In genomic region chr17:134332-134785, GRCh38 we compare ENCODE assay signal across 10 cellular contexts. TPM values are rescaled to one million over a fixed set of nuclear protein-coding genes. Genes with fewer than 3 reads are reported as not detected.
DNase-seq lines count a peak whose midpoint lies in the region; ATAC-seq and TF ChIP-seq lines count a peak whose summit lies in the region.
"Not testable (repeated sequence)": the region's sequence is repeated elsewhere in the genome, so short reads cannot be mapped to it uniquely, and the experiment has no call there.
"Had no signal": no experiment of that assay in that cellular context is flagged by ENCODE, and none has a peak within 500 bp of the region (broad histone marks: within the 10 kb centered on the region; RNA-seq: fewer than 3 reads in every experiment).

No MANE protein-coding gene starts in this region.

- H3K79me2 ChIP-seq in H9 (ENCODE audit: insufficient read depth, low read length), result not testable (repeated sequence)

- not testable (repeated sequence) for H3K27ac Mint-ChIP-seq in H9; T-helper 17 cell; activated naive CD4-positive, alpha-beta T cell treated with anti-CD3 and anti-CD28 coated beads, Interleukin-2, amount 50 U/mL, for 72 hours

- H3K79me1 ChIP-seq in H9 (ENCODE audit: insufficient read depth, low read depth, low read length, poor library complexity, severe bottlenecking), result not testable (repeated sequence)

- not testable (repeated sequence) for H4K20me1 ChIP-seq in H9 (ENCODE audit: control insufficient read depth, insufficient read depth, insufficient read length)

- WGBS in H9 (ENCODE audit: extremely low coverage, insufficient read length, low lambda C conversion rate), result no CpG with 5 or more reads among the region's 25 CpGs
- WGBS in heart right ventricle, 2 donors, result 73 to 82% methylated on average over 10 to 11 of the region's 25 CpGs

- H4K5ac ChIP-seq in H9 (ENCODE audit: insufficient read length, low read depth, low read length), result not testable (repeated sequence)

- H2BK120ac ChIP-seq in H9 (ENCODE audit: low read depth, low read length, poor library complexity, severe bottlenecking), result not testable (repeated sequence)

- not testable (repeated sequence) for H3K27me3 Mint-ChIP-seq in H9 (ENCODE audit: low read depth); T-helper 17 cell

- H3K36me3 Mint-ChIP-seq in H9 (ENCODE audit: insufficient read depth in 1 of 3, low read depth in 3 of 3); T-helper 17 cell (ENCODE audit: low read depth); activated naive CD4-positive, alpha-beta T cell treated with anti-CD3 and anti-CD28 coated beads, Interleukin-2, amount 50 U/mL, for 72 hours: not testable (repeated sequence)

- H3K9me3 Mint-ChIP-seq in H9, result peaks cover 6 to 11% of the 10 kb centered on the region in 2 experiments
- H3K9me3 Mint-ChIP-seq in activated naive CD4-positive, alpha-beta T cell treated with anti-CD3 and anti-CD28 coated beads, Interleukin-2, amount 50 U/mL, for 72 hours, result not testable (repeated sequence)

- H3K4me3 ChIP-seq in BE2C (ENCODE audit: low read depth, low read length); heart right ventricle: not testable (repeated sequence)

- TF ChIP-seq CTCF in BE2C (IDR thresholded peaks at IDR 0.05; ENCODE audit: low read depth, low read length) (0 out of 2 replicates have a peak, but pooled peaks have one; percentile 5), H9 (conservative IDR thresholded peaks at IDR 0.05) (peak; percentile 61), heart right ventricle (IDR thresholded peaks at IDR 0.05) (peak in 5 of 9 donors; percentile 5 to 33 (median 14))

- H3T11ph ChIP-seq in H9 (ENCODE audit: low read length), result not testable (repeated sequence)

- H4K91ac ChIP-seq in H9 (ENCODE audit: insufficient read length, low read depth, low read length), result not testable (repeated sequence)

- not testable (repeated sequence) for DNase-seq in BE2C, H9, heart right ventricle
- DNase-seq in T-helper 17 cell (peak in 1 of 3 donors; percentile 38), posterior vena cava (ENCODE audit: low spot score) (peak; percentile 72)
- peak; percentile 61 to 62 for DNase-seq in activated naive CD4-positive, alpha-beta T cell treated with anti-CD3 and anti-CD28 coated beads, Interleukin-2, amount 50 U/mL, for 72 hours (ENCODE audit: low spot score in 2 of 2)

- not testable (repeated sequence) for H3K23me2 ChIP-seq in H9 (ENCODE audit: insufficient read length, low read depth, low read length, poor library complexity, severe bottlenecking)

- H3K27me3 ChIP-seq in BE2C; H9 (ENCODE audit: insufficient read depth, low read length); heart right ventricle: not testable (repeated sequence)

- H3K27ac ChIP-seq in H9 (ENCODE audit: insufficient read length, low read depth, low read length); heart right ventricle: not testable (repeated sequence)

- not testable (repeated sequence) for H2BK12ac ChIP-seq in H9 (ENCODE audit: insufficient read length, low read depth, low read length)

- not testable (repeated sequence) for H2BK15ac ChIP-seq in H9 (ENCODE audit: low read depth, low read length)

- H3K36me3 ChIP-seq in BE2C, heart right ventricle: not testable (repeated sequence)

- H4K8ac ChIP-seq in H9 (replicated peaks; ENCODE audit: insufficient read length, low read depth, low read length), result not testable (repeated sequence)

- not testable (repeated sequence) for H3K56ac ChIP-seq in H9 (ENCODE audit: insufficient read length, low read depth, low read length)

- not testable (repeated sequence) for H3K4ac ChIP-seq in H9 (ENCODE audit: low read depth, low read length)

- H2AK5ac ChIP-seq in H9 (ENCODE audit: insufficient read length, low read length), result not testable (repeated sequence)

- not testable (repeated sequence) for H3K4me2 ChIP-seq in H9 (ENCODE audit: insufficient read depth, insufficient read length, low read length)

- peak; percentile 85 for ATAC-seq in GM18909 (IDR thresholded peaks at IDR 0.05; ENCODE audit: poor library complexity, unreplicated experiment)
- ATAC-seq in HG03175 (IDR thresholded peaks at IDR 0.05; ENCODE audit: unreplicated experiment), result peak; percentile 90
- ATAC-seq in T-helper 17 cell, result peak; percentile 67
- ATAC-seq in activated naive CD4-positive, alpha-beta T cell treated with anti-CD3 and anti-CD28 coated beads, Interleukin-2, amount 50 U/mL, for 72 hours, result peak; percentile 83 to 84
- peak; percentile 31 to 92 (median 60) for ATAC-seq in heart right ventricle

- not testable (repeated sequence) for H3K9me3 ChIP-seq in BE2C; H9 (ENCODE audit: control insufficient read depth, low read depth, low read length); T-helper 17 cell (ENCODE audit: control insufficient read depth, low read length, poor library complexity, severe bottlenecking); heart right ventricle

- not testable (repeated sequence) for H3K4me1 ChIP-seq in BE2C; H9 (ENCODE audit: insufficient read depth, low read length); heart right ventricle

- not testable (repeated sequence) for H2BK5ac ChIP-seq in H9 (ENCODE audit: insufficient read length, low read length)

- not testable (repeated sequence) for H3K14ac ChIP-seq in H9 (ENCODE audit: insufficient read depth, low read length)

- intact Hi-C loops in heart right ventricle (cut with DNase I); posterior vena cava (cut with DNase I): not testable (repeated sequence)

- H3K9ac ChIP-seq in H9 (ENCODE audit: extremely low read depth, insufficient read length, low read length), result not testable (repeated sequence)

- H3K18ac ChIP-seq in H9 (ENCODE audit: insufficient read length, low read depth, low read length), result not testable (repeated sequence)

- not testable (repeated sequence) for H3K4me3 Mint-ChIP-seq in H9, T-helper 17 cell

- not testable (repeated sequence) for H2BK20ac ChIP-seq in H9 (ENCODE audit: low read depth, low read length, poor library complexity, severe bottlenecking)

- H2AFZ ChIP-seq in H9 (ENCODE audit: low read length), result not testable (repeated sequence)

- not testable (repeated sequence) for H3K23ac ChIP-seq in H9 (ENCODE audit: insufficient read length, low read depth, low read length)

- H3K4me1 Mint-ChIP-seq in H9, T-helper 17 cell: not testable (repeated sequence)

RNA-seq across cellular contexts. Expression of gene SCGB1C2, which starts 3.0 kb away (rescaled TPM):
- polyA plus RNA-seq in BE2C (2012; ENCODE audit: insufficient read depth, insufficient read length, low read depth), result not detected
- not detected in 2 replicates for total RNA-seq in H9 (2021)
- not detected for total RNA-seq in T-helper 17 cell
- not detected for total RNA-seq in activated naive CD4-positive, alpha-beta T cell treated with anti-CD3 and anti-CD28 coated beads, Interleukin-2, amount 50 U/mL, for 72 hours
- not detected for total RNA-seq in heart right ventricle
- polyA plus RNA-seq in heart right ventricle, result not detected
- total RNA-seq in posterior vena cava, result not detected
- total RNA-seq: gastrocnemius medialis, lower leg skin had no signal

RNA-seq across cellular contexts. Expression of gene DOC2B, which starts 47.1 kb away (rescaled TPM):
- polyA plus RNA-seq in BE2C (2012; ENCODE audit: insufficient read depth, insufficient read length, low read depth), result 4.0 TPM
- total RNA-seq in H9 (2021) (1.9 and 2.1 TPM in 2 replicates), T-helper 17 cell (under 1 TPM; 0.18 to 0.40 TPM), heart right ventricle (10 to 100 TPM in 1 of 10 donors, 1 to 10 TPM in 9; 2.6 to 13.0 (median 4.6) TPM), posterior vena cava (10 to 100 TPM; 11.9 to 18.5 TPM)
- total RNA-seq in activated naive CD4-positive, alpha-beta T cell treated with anti-CD3 and anti-CD28 coated beads, Interleukin-2, amount 50 U/mL, for 72 hours, result under 1 TPM in 1 of 2 donors, not detected in 1; 0.64 TPM
- polyA plus RNA-seq in heart right ventricle, result 1 to 10 TPM; 2.5 to 4.9 TPM

Comparison
In these comparisons a context has a peak if more than half of its experiments do, and no peak if none do; other contexts are left out.
1. CTCF ChIP-seq: peak in every context shown above with its lines; median percentile 61 in H9; 14 in heart right ventricle; 5 in BE2C.